14 cellular contexts compared by ENCODE assay signal in the genomic region with DNA sequence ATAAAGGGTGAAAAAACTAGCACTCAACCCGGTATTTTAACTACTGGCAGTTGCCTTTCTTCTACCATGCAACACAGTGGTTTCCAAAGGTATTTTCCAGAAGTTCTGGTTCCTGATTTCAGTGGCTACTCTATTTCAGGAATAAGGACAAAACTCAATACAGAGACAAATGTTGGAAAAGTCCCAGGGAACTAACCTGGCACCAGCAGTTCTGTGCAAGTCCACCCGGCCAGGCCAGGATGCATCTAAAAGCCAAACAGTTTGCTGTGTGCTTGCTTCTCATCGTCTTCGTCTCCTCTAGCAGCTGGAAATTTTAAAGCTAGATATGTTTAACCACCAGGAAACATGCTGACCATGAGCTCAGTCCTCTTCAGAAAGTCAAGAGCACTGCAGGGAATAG. TPM values are rescaled to one million over a fixed set of nuclear protein-coding genes. Genes with fewer than 3 reads are reported as not detected.
DNase-seq lines count a peak whose midpoint lies in the region; ATAC-seq and TF ChIP-seq lines count a peak whose summit lies in the region.
"Had no signal": no experiment of that assay in that cellular context is flagged by ENCODE, and none has a peak within 500 bp of the region (broad histone marks: within the 10 kb centered on the region; RNA-seq: fewer than 3 reads in every experiment).

No MANE protein-coding gene starts in this region.

- no peak for DNase-seq in CD8-positive, alpha-beta memory T cell
- DNase-seq in Peyer's patch (no peak), esophagus squamous epithelium (lab: John Stamatoyannopoulos, UW) (no peak), prostate gland (ENCODE audit: low spot score) (no peak), DMS 273 (lab: John Stamatoyannopoulos, UW; ENCODE audit: unreplicated experiment) (no peak), mesothelial cell of epicardium (ENCODE audit: low spot score in 2 of 2, unreplicated experiment in 2 of 2) (no peak), NCI-H2196 treated with DMSO at 0.1 percent for 48 hours (lab: John Stamatoyannopoulos, UW; ENCODE audit: unreplicated experiment) (no peak)
- DNase-seq: COR-L47; NCI-H69; SK-N-SH; stimulated activated CD4-positive, alpha-beta T cell treated with anti-CD3 and anti-CD28 coated beads, Interleukin-4, amount 100 ng/mL, for 1 hour had no signal

- intact Hi-C loops in esophagus squamous epithelium (cut with DNase I) (no loop called here), prostate gland (cut with DNase I) (no loop called here)

- peaks cover 95% of the 10 kb centered on the region for H3K4me1 ChIP-seq in CD8-positive, alpha-beta memory T cell (ENCODE audit: insufficient read depth, low read length)
- H3K4me1 ChIP-seq in Peyer's patch (peaks cover 0 to 35% (median 1%) of the 10 kb centered on the region in 4 donors), esophagus squamous epithelium (peaks cover 12 to 94% (median 57%) of the 10 kb centered on the region in 3 donors), prostate gland (replicated peaks) (peaks cover 11% of the 10 kb centered on the region)

- POLR2A ChIA-PET in CD8-positive, alpha-beta memory T cell (lab: Charles Lee), result interaction anchor here (0.6 to 0.7 kb wide), 3 partner anchors 50 to 120 kb away, joined by 3 read pairs; no protein-coding TSS in a partner anchor

- H3K9me3 ChIP-seq in CD8-positive, alpha-beta memory T cell (ENCODE audit: low read length), result no peaks in the 10 kb centered on the region
- no peaks in the 10 kb centered on the region for H3K9me3 ChIP-seq in Peyer's patch
- H3K9me3 ChIP-seq in esophagus squamous epithelium, result no peaks in the 10 kb centered on the region
- H3K9me3 ChIP-seq in prostate gland, result no peaks in the 10 kb centered on the region
- H3K9me3 ChIP-seq: SK-N-SH had no signal

- H3K27me3 ChIP-seq in CD8-positive, alpha-beta memory T cell (ENCODE audit: insufficient read depth, low read length, poor library complexity, severe bottlenecking), result no peaks in the 10 kb centered on the region
- H3K27me3 ChIP-seq in Peyer's patch (no peaks in the 10 kb centered on the region), esophagus squamous epithelium (no peaks in the 10 kb centered on the region), prostate gland (replicated peaks; ENCODE audit: insufficient read depth) (no peaks in the 10 kb centered on the region)

- H3K36me3 Mint-ChIP-seq in CD8-positive, alpha-beta memory T cell, result peaks cover 0 to 4% (median 3%) of the 10 kb centered on the region in 3 donors
- no peaks in the 10 kb centered on the region for H3K36me3 Mint-ChIP-seq in mesothelial cell of epicardium
- H3K36me3 Mint-ChIP-seq: brain had no signal

- no peak for TF ChIP-seq CTCF in Peyer's patch (IDR thresholded peaks at IDR 0.05)
- no peak for TF ChIP-seq CTCF in esophagus squamous epithelium (IDR thresholded peaks at IDR 0.05)
- TF ChIP-seq CTCF in prostate gland (IDR thresholded peaks at IDR 0.05), result no peak
- TF ChIP-seq CTCF in mesothelial cell of epicardium (IDR thresholded peaks at IDR 0.05; ENCODE audit: unreplicated experiment), result no peak

- CTCF ChIA-PET in CD8-positive, alpha-beta memory T cell (lab: Charles Lee), result interaction anchor here (1.3 to 2.1 kb wide), 2 partner anchors 11 to 51 kb away, joined by 3 to 6 read pairs; no protein-coding TSS in a partner anchor

- peaks cover 85 to 100% (median 94%) of the 10 kb centered on the region in 3 donors for H3K4me1 Mint-ChIP-seq in CD8-positive, alpha-beta memory T cell
- H3K4me1 Mint-ChIP-seq in mesothelial cell of epicardium, result peaks cover 57% of the 10 kb centered on the region

- no peaks in the 10 kb centered on the region for H3K36me3 ChIP-seq in CD8-positive, alpha-beta memory T cell (ENCODE audit: insufficient read depth, low read length)
- H3K36me3 ChIP-seq in Peyer's patch (no peaks in the 10 kb centered on the region), esophagus squamous epithelium (no peaks in the 10 kb centered on the region), prostate gland (no peaks in the 10 kb centered on the region)

- H3K9me3 Mint-ChIP-seq in CD8-positive, alpha-beta memory T cell, result no peaks in the 10 kb centered on the region
- H3K9me3 Mint-ChIP-seq in mesothelial cell of epicardium, result no peaks in the 10 kb centered on the region
- H3K9me3 Mint-ChIP-seq: brain had no signal

- H3K4me3 ChIP-seq in CD8-positive, alpha-beta memory T cell (ENCODE audit: low read length), result peak overlapping the region; percentile 36
- H3K4me3 ChIP-seq in Peyer's patch, result no peak overlapping the region
- H3K4me3 ChIP-seq in esophagus squamous epithelium, result no peak overlapping the region
- H3K4me3 ChIP-seq in prostate gland, result no peak overlapping the region

- H3K4me3 Mint-ChIP-seq in CD8-positive, alpha-beta memory T cell, result peak overlapping the region; percentile 75 to 92 (median 83)
- H3K4me3 Mint-ChIP-seq in mesothelial cell of epicardium, result no peak overlapping the region
- H3K4me3 Mint-ChIP-seq: brain had no signal

- no peak for ATAC-seq in GM19328 (IDR thresholded peaks at IDR 0.05; ENCODE audit: unreplicated experiment)

- peaks cover 0 to 1% of the 10 kb centered on the region in 2 donors for H3K27me3 Mint-ChIP-seq in CD8-positive, alpha-beta memory T cell
- H3K27me3 Mint-ChIP-seq in mesothelial cell of epicardium (ENCODE audit: low read depth), result no peaks in the 10 kb centered on the region
- H3K27me3 Mint-ChIP-seq: brain had no signal

- peak overlapping the region; percentile 81 to 99 (median 97) for H3K27ac Mint-ChIP-seq in CD8-positive, alpha-beta memory T cell
- no peak overlapping the region for H3K27ac Mint-ChIP-seq in mesothelial cell of epicardium

- 62 to 74% methylated on average over 4 of the region's 4 CpGs for WGBS in esophagus squamous epithelium, 2 donors
- WGBS in prostate gland, result 50% methylated on average over 4 of the region's 4 CpGs

- peak overlapping the region; percentile 68 for H3K27ac ChIP-seq in CD8-positive, alpha-beta memory T cell (ENCODE audit: low read depth, low read length)
- peak overlapping the region; percentile 32 to 55 (median 50) for H3K27ac ChIP-seq in Peyer's patch
- peak overlapping the region in 3 of 4 donors; percentile 4 to 56 (median 53) for H3K27ac ChIP-seq in esophagus squamous epithelium
- H3K27ac ChIP-seq in prostate gland, result peak overlapping the region; percentile 16 to 17
- H3K27ac ChIP-seq: HL-60 had no signal

- TF ChIP-seq POLR2A in Peyer's patch (IDR thresholded peaks at IDR 0.05) (no peak), esophagus squamous epithelium (IDR thresholded peaks at IDR 0.05) (no peak), prostate gland (IDR thresholded peaks at IDR 0.05) (no peak)

RNA-seq across cellular contexts. Expression of gene FOXO1, which starts 52.5 kb away (rescaled TPM):
- 10 to 100 TPM; 32.6 to 32.9 TPM for total RNA-seq in CD8-positive, alpha-beta memory T cell
- 56.2 TPM for polyA plus RNA-seq in CD8-positive, alpha-beta memory T cell
- total RNA-seq in Peyer's patch (10 to 100 TPM; 22.2 to 32.2 (median 26.8) TPM), esophagus squamous epithelium (10 to 100 TPM in 3 of 4 donors, 1 to 10 TPM in 1; 9.1 to 42.3 (median 14.2) TPM), prostate gland (10 to 100 TPM; 23.5 to 46.1 TPM), mesothelial cell of epicardium (31.7 to 33.7 TPM (median 32.7 TPM) in 3 replicates)

Comparison
In these comparisons a context has a peak if more than half of its experiments do, and no peak if none do; other contexts are left out.
1. H3K27ac ChIP-seq: peak in every context shown above with its lines; median percentile 68 in CD8-positive, alpha-beta memory T cell; 53 in esophagus squamous epithelium; 50 in Peyer's patch; 16 in prostate gland.